In genomic region chr20:60024801-60025200, GRCh38 we compare ENCODE assay signal across 22 cellular contexts.
"Had no signal": no experiment of that assay in that cellular context is flagged by ENCODE, and none has a peak within 500 bp of the region (broad histone marks: within the 10 kb centered on the region; RNA-seq: fewer than 3 reads in every experiment).

No MANE protein-coding gene starts in this region.

- H3K4me3 Mint-ChIP-seq: activated CD4-positive, alpha-beta memory T cell treated with anti-CD3 and anti-CD28 coated beads for 36 hours; activated CD4-positive, alpha-beta T cell treated with anti-CD3 and anti-CD28 coated beads, Interleukin-2, amount 10 ng/mL, durations not matched to agents 7 days and 5 days; activated naive CD4-positive, alpha-beta T cell treated with anti-CD3 and anti-CD28 coated beads, Interleukin-2, amount 50 U/mL, for 24 hours; activated T-cell treated with anti-CD3 and anti-CD28 coated beads, Interleukin-2, amount 50 U/mL, for 4 hours; activated T-helper 17 cell treated with anti-CD3 and anti-CD28 coated beads, Interleukin-2, amount 50 U/mL, for 72 hours; T-helper 17 cell had no signal

- H3K9me3 Mint-ChIP-seq: activated CD4-positive, alpha-beta T cell treated with anti-CD3 and anti-CD28 coated beads, Interleukin-2, amount 10 ng/mL, durations not matched to agents 7 days and 5 days; activated T-cell treated with anti-CD3 and anti-CD28 coated beads, Interleukin-2, amount 50 U/mL, for 4 hours had no signal

- ATAC-seq: activated T-cell treated with anti-CD3 and anti-CD28 coated beads, Interleukin-2, amount 50 U/mL, for 4 hours; PC-3; T-helper 17 cell had no signal

- DNase-seq: activated CD4-positive, alpha-beta memory T cell treated with anti-CD3 and anti-CD28 coated beads for 36 hours; activated CD4-positive, alpha-beta T cell treated with anti-CD3 and anti-CD28 coated beads, Interleukin-2, amount 10 ng/mL, durations not matched to agents 7 days and 5 days; activated CD4-positive, CD25-positive, alpha-beta regulatory T cell; activated CD8-positive, alpha-beta memory T cell treated with anti-CD3 and anti-CD28 coated beads for 24 hours; activated gamma-delta T cell; activated T-cell treated with anti-CD3 and anti-CD28 coated beads, Interleukin-2, amount 50 U/mL, for 4 hours; aorta; caudate nucleus; MG63; MV-4-11; NCI-H1092 treated with DMSO at 0.1 percent for 48 hours; NCI-H1417 treated with DMSO at 0.1 percent for 48 hours; NCI-H1694; NCI-H2029; NCI-H510A treated with DMSO at 0.1 percent for 48 hours; PC-3; SIG-M5; T-helper 17 cell; T-helper 9 cell had no signal

- H3K36me3 ChIP-seq: breast epithelium, MG63 had no signal

- H3K4me3 ChIP-seq: breast epithelium, MG63 had no signal

- H3K27me3 Mint-ChIP-seq: activated CD4-positive, alpha-beta memory T cell treated with anti-CD3 and anti-CD28 coated beads for 36 hours; activated CD4-positive, alpha-beta T cell treated with anti-CD3 and anti-CD28 coated beads, Interleukin-2, amount 10 ng/mL, durations not matched to agents 7 days and 5 days; activated naive CD4-positive, alpha-beta T cell treated with anti-CD3 and anti-CD28 coated beads, Interleukin-2, amount 50 U/mL, for 24 hours; T-helper 17 cell had no signal

- H3K27me3 ChIP-seq: breast epithelium had no signal

- H3K27ac Mint-ChIP-seq: activated CD4-positive, alpha-beta memory T cell treated with anti-CD3 and anti-CD28 coated beads for 36 hours; activated CD4-positive, alpha-beta T cell treated with anti-CD3 and anti-CD28 coated beads, Interleukin-2, amount 10 ng/mL, durations not matched to agents 7 days and 5 days; activated naive CD4-positive, alpha-beta T cell treated with anti-CD3 and anti-CD28 coated beads, Interleukin-2, amount 50 U/mL, for 24 hours; activated T-helper 17 cell treated with anti-CD3 and anti-CD28 coated beads, Interleukin-2, amount 50 U/mL, for 72 hours; T-helper 17 cell had no signal

- H3K4me1 Mint-ChIP-seq: activated CD4-positive, alpha-beta T cell treated with anti-CD3 and anti-CD28 coated beads, Interleukin-2, amount 10 ng/mL, durations not matched to agents 7 days and 5 days; activated naive CD4-positive, alpha-beta T cell treated with anti-CD3 and anti-CD28 coated beads, Interleukin-2, amount 50 U/mL, for 24 hours; activated T-helper 17 cell treated with anti-CD3 and anti-CD28 coated beads, Interleukin-2, amount 50 U/mL, for 72 hours; T-helper 17 cell had no signal
